Comparison of ENCODE assay signal across 1 cellular context in the genomic region with DNA sequence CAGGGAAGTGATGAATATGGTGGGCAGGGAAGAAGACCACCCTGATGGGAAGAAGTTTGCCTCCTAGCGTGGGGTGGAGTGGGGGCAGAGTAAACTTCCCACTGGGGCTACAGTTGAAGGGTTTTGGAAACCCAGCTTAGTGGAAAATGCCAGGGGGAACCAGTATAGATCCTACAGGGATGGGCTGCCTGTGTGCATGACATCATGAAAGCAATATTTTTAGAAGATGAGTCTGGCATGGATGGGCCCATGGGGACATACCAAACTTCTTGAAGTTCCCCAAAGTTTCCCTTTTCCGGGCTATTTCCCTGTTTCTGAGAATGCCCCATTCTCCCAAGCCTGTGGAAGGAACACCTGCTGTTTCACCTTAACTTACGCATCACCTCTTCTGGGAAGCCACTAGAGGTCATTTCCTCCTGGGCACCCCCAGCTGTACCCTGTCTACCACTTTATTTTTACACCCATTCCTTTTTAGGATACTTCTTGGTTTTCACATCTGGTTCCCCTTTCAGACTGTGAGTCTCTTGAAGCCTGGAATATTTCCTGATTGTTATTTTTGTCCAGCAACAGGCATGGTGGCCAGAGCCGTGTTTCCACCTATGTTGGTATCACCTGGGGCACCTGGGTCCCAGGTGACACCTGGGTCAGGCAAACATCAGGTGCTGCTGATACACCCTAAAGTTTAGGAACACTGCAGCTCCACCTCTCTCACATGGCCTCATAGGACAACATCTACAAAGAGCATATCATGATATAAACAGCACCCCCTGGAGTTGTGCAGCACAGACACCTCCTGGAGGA.
TF ChIP-seq lines count a peak whose summit lies in the region.

No MANE protein-coding gene starts in this region.

TF ChIP-seq in GM12878, 131 proteins besides CTCF, POLR2A, EP300 and RAD21:
- no peak for TF ChIP-seq ZNF217 (IDR thresholded peaks at IDR 0.05)
- TF ChIP-seq TCF3 (IDR thresholded peaks at IDR 0.05; ENCODE audit: borderline replicate concordance, insufficient read depth, low read depth, low read length), result no peak
- TF ChIP-seq ASH2L (IDR thresholded peaks at IDR 0.05; ENCODE audit: borderline replicate concordance, low read depth), result no peak
- no peak for TF ChIP-seq NR2C2 (IDR thresholded peaks at IDR 0.05; ENCODE audit: borderline replicate concordance, control insufficient read depth, insufficient read length, low read depth)
- TF ChIP-seq IKZF2 (IDR thresholded peaks at IDR 0.05), result 0 out of 4 replicates have a peak, but pooled peaks of 1 of the 2 experiments have one; percentile 27
- TF ChIP-seq, protein P1, sequence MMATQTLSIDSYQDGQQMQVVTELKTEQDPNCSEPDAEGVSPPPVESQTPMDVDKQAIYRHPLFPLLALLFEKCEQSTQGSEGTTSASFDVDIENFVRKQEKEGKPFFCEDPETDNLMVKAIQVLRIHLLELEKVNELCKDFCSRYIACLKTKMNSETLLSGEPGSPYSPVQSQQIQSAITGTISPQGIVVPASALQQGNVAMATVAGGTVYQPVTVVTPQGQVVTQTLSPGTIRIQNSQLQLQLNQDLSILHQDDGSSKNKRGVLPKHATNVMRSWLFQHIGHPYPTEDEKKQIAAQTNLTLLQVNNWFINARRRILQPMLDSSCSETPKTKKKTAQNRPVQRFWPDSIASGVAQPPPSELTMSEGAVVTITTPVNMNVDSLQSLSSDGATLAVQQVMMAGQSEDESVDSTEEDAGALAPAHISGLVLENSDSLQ (IDR thresholded peaks at IDR 0.05), result no peak
TF ChIP-seq in GM12878: peak in this region for 1.
